In genomic region chr2:100793220-100793619, GRCh38 we compare ENCODE assay signal across 19 cellular contexts.
"Had no signal": no experiment of that assay in that cellular context is flagged by ENCODE, and none has a peak within 500 bp of the region (broad histone marks: within the 10 kb centered on the region; RNA-seq: fewer than 3 reads in every experiment).

No MANE protein-coding gene starts in this region.

- FAIRE-seq: HTR-8/SVneo had no signal

- H3K27ac ChIP-seq: HL-60, RWPE1 had no signal

- DNase-seq: KBM-7, MV-4-11, NCI-H1048, NCI-H1105, NCI-H1417, NCI-H1436 treated with DMSO at 0.1 percent for 48 hours, NCI-H1694, NCI-H187 treated with DMSO at 0.1 percent for 48 hours, NCI-H2029 treated with DMSO at 0.1 percent for 48 hours, NCI-H2171, NCI-H226, NCI-H446, NCI-H510A, NCI-H524 treated with DMSO at 0.1 percent for 48 hours, NCI-H69, NCI-H774 had no signal
